Comparison of ENCODE assay signal across 8 cellular contexts in genomic region chr7:24981544-24981951, GRCh38. TPM values are rescaled to one million over a fixed set of nuclear protein-coding genes. Genes with fewer than 3 reads are reported as not detected.
DNase-seq lines count a peak whose midpoint lies in the region; FAIRE-seq and TF ChIP-seq lines count a peak whose summit lies in the region.

No MANE protein-coding gene starts in this region.

- H3K27me3 Mint-ChIP-seq in activated naive CD8-positive, alpha-beta T cell = no peaks in the 10 kb centered on the region
- H3K27me3 Mint-ChIP-seq in osteocyte (ENCODE audit: unreplicated experiment) = peaks cover 5% of the 10 kb centered on the region

- no peaks in the 10 kb centered on the region for H3K36me3 Mint-ChIP-seq in activated naive CD8-positive, alpha-beta T cell
- H3K36me3 Mint-ChIP-seq in osteocyte (ENCODE audit: unreplicated experiment) = no peaks in the 10 kb centered on the region

- H3K4me1 Mint-ChIP-seq in activated naive CD8-positive, alpha-beta T cell (ENCODE audit: low read depth) = peaks cover 44% of the 10 kb centered on the region
- H3K4me1 Mint-ChIP-seq in osteocyte (ENCODE audit: unreplicated experiment) = peaks cover 28% of the 10 kb centered on the region

- peak overlapping the region; percentile 93 for H3K4me3 Mint-ChIP-seq in activated naive CD8-positive, alpha-beta T cell
- H3K4me3 Mint-ChIP-seq in osteocyte (ENCODE audit: unreplicated experiment) = peak overlapping the region; percentile 91

- TF ChIP-seq POLR2A in GM19193 (IDR thresholded peaks at IDR 0.05; ENCODE audit: extremely low read depth, insufficient read depth, insufficient read length) = peak; percentile 46

- peak overlapping the region; percentile 52 for H3K27ac Mint-ChIP-seq in activated naive CD8-positive, alpha-beta T cell
- H3K27ac Mint-ChIP-seq in osteocyte (ENCODE audit: unreplicated experiment) = peak overlapping the region; percentile 95

- no peak for TF ChIP-seq CTCF in osteocyte (IDR thresholded peaks at IDR 0.05)

- intact Hi-C loops in cardiac septum (cut with DNase I) = loop anchor here (5.0 kb wide), 2 partner anchors 46 to 91 kb away; no protein-coding TSS in a partner anchor

- DNase-seq in AG08396 (ENCODE audit: low spot score) (peak; percentile 56), RCC 7860 (ENCODE audit: low spot score) (peak; percentile 23), cardiac septum (ENCODE audit: low spot score) (peak; percentile 78), osteocyte (ENCODE audit: extremely low spot score, unreplicated experiment) (no peak), ureter (ENCODE audit: low spot score) (peak; percentile 49), NCI-H128 (lab: John Stamatoyannopoulos, UW; ENCODE audit: unreplicated experiment) (no peak)

- FAIRE-seq in RCC 7860 (lab: Jason Lieb, UNC) = no peak

- no peaks in the 10 kb centered on the region for H3K9me3 Mint-ChIP-seq in activated naive CD8-positive, alpha-beta T cell (ENCODE audit: low read depth)
- no peaks in the 10 kb centered on the region for H3K9me3 Mint-ChIP-seq in osteocyte (ENCODE audit: unreplicated experiment)

RNA-seq across cellular contexts. Expression of gene OSBPL3, which starts 1.6 kb away (rescaled TPM):
- total RNA-seq in cardiac septum (2.4 TPM), osteocyte (7.7 and 8.0 TPM in 2 replicates), ureter (49.7 TPM)

Comparison
In these comparisons a context has a peak if more than half of its experiments do, and no peak if none do; other contexts are left out.
1. DNase-seq: peak in AG08396 (single experiment), RCC 7860 (single experiment), cardiac septum (single experiment) and ureter (single experiment); none in osteocyte (single experiment) and NCI-H128 (single experiment).